25 cellular contexts compared by ENCODE assay signal in genomic region chr3:17204049-17204650, GRCh38.
"Had no signal": no experiment of that assay in that cellular context is flagged by ENCODE, and none has a peak within 500 bp of the region (broad histone marks: within the 10 kb centered on the region; RNA-seq: fewer than 3 reads in every experiment).

No MANE protein-coding gene starts in this region.

- H3K4me1 ChIP-seq: SJCRH30 had no signal

- DNase-seq: activated CD4-positive, alpha-beta memory T cell treated with anti-CD3 and anti-CD28 coated beads, Interleukin-2, amount 10 ng/mL, durations not matched to agents 7 days and 5 days; activated CD4-positive, alpha-beta T cell treated with anti-CD3 and anti-CD28 coated beads, Interleukin-2, amount 50 U/mL, for 1 hour; activated CD4-positive, CD25-positive, alpha-beta regulatory T cell; activated CD8-positive, alpha-beta memory T cell treated with anti-CD3 and anti-CD28 coated beads, Interleukin-2, amount 50 U/mL, for 4 hours; activated naive CD4-positive, alpha-beta T cell treated with Interleukin-2 at 50 U/mL for 16 hours; activated naive CD8-positive, alpha-beta T cell treated with anti-CD3 and anti-CD28 coated beads, Interleukin-2, amount 50 U/mL, for 24 hours; activated T-cell treated with anti-CD3 and anti-CD28 coated beads, Interleukin-2, amount 50 U/mL, for 72 hours; brain microvascular endothelial cell; MM.1S; NCI-H1105; NCI-H1436; NCI-H1694 treated with DMSO at 0.1 percent for 48 hours; NCI-H2081; NCI-H524 treated with DMSO at 0.1 percent for 48 hours; NCI-H748 treated with DMSO at 0.1 percent for 48 hours; OCI-M1; Right ventricle myocardium superior; SJCRH30; SK-N-SH; T-helper 1 cell had no signal

- H3K27ac ChIP-seq: brain microvascular endothelial cell, cardiac muscle cell, RWPE1, SJCRH30, VCaP had no signal

- H3K36me3 ChIP-seq: brain microvascular endothelial cell, cardiac muscle cell, SJCRH30 had no signal

- H3K27me3 ChIP-seq: brain microvascular endothelial cell, cardiac muscle cell, SJCRH30 had no signal

- H3K9me3 ChIP-seq: SJCRH30, SK-N-SH had no signal

- H3K4me3 ChIP-seq: cardiac muscle cell, SJCRH30 had no signal

- ATAC-seq: activated naive CD4-positive, alpha-beta T cell treated with anti-CD3 and anti-CD28 coated beads, Interleukin-2, amount 50 U/mL, for 72 hours; activated naive CD8-positive, alpha-beta T cell treated with anti-CD3 and anti-CD28 coated beads, Interleukin-2, amount 50 U/mL, for 24 hours; activated T-cell treated with anti-CD3 and anti-CD28 coated beads, Interleukin-2, amount 50 U/mL, for 72 hours; Panc1 had no signal

- H3K27me3 Mint-ChIP-seq: activated CD4-positive, alpha-beta memory T cell treated with anti-CD3 and anti-CD28 coated beads, Interleukin-2, amount 10 ng/mL, durations not matched to agents 7 days and 5 days; activated naive CD8-positive, alpha-beta T cell treated with anti-CD3 and anti-CD28 coated beads, Interleukin-2, amount 50 U/mL, for 24 hours had no signal

- H3K4me3 Mint-ChIP-seq: activated CD4-positive, alpha-beta memory T cell treated with anti-CD3 and anti-CD28 coated beads, Interleukin-2, amount 10 ng/mL, durations not matched to agents 7 days and 5 days; activated naive CD8-positive, alpha-beta T cell treated with anti-CD3 and anti-CD28 coated beads, Interleukin-2, amount 50 U/mL, for 24 hours; activated T-cell treated with anti-CD3 and anti-CD28 coated beads, Interleukin-2, amount 50 U/mL, for 72 hours had no signal

- H3K4me2 ChIP-seq: SK-N-SH had no signal

- H3K27ac Mint-ChIP-seq: activated CD4-positive, alpha-beta memory T cell treated with anti-CD3 and anti-CD28 coated beads, Interleukin-2, amount 10 ng/mL, durations not matched to agents 7 days and 5 days; activated naive CD8-positive, alpha-beta T cell treated with anti-CD3 and anti-CD28 coated beads, Interleukin-2, amount 50 U/mL, for 24 hours; activated T-cell treated with anti-CD3 and anti-CD28 coated beads, Interleukin-2, amount 50 U/mL, for 72 hours had no signal

- H3K4me1 Mint-ChIP-seq: activated naive CD8-positive, alpha-beta T cell treated with anti-CD3 and anti-CD28 coated beads, Interleukin-2, amount 50 U/mL, for 24 hours had no signal

- H3K9ac ChIP-seq: SK-N-SH had no signal
